In the genomic region with DNA sequence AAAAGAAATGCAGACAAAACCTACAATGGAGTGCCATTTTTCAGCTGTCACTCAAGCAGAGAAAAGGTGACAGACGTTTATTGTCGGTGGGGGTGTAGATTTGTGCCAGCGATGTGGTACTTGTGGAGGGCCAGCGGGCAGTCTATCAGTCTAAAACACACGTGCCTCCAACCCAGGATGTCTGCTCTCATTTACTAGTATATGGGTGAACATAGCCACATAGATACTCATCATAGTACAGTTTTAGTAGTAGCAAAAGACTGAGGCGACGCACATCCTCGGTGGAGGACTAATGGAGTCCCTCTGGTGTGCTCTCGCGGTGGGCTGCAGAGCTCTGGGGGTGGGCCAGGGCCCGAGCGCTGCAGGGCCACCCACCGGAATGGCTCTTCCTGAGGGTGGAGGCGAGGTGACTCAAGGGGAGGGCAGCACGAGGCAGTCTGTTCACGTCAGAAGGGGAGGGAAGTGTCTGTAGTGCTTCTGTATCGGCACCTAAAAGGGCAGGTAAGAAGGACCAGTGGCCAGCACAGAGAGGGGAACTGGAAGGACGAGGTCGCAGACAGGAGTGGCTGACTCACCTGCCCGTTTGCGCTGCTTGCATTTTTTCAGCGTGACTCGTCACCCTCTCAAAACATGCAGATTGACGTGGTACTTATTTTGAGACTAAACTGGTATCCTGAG, we compare ENCODE assay signal across 12 cellular contexts. TPM values are rescaled to one million over a fixed set of nuclear protein-coding genes. Genes with fewer than 3 reads are reported as not detected.
DNase-seq lines count a peak whose midpoint lies in the region; ATAC-seq and TF ChIP-seq lines count a peak whose summit lies in the region.
"Had no signal": no experiment of that assay in that cellular context is flagged by ENCODE, and none has a peak within 500 bp of the region (broad histone marks: within the 10 kb centered on the region; RNA-seq: fewer than 3 reads in every experiment).

No MANE protein-coding gene starts in this region.

- TSS peak; percentile 85 for BruUV-seq in HCT116 (replicated peaks; lab: Mats Ljungman, UMichigan)

- peak overlapping the region; percentile 24 for H3K27ac Mint-ChIP-seq in T-helper 17 cell
- H3K27ac Mint-ChIP-seq: activated B cell treated with CpG ODN at 0.5 μM for 24 hours; activated naive CD8-positive, alpha-beta T cell treated with anti-CD3 and anti-CD28 coated beads, Interleukin-2, amount 50 U/mL, for 24 hours had no signal

- no peak overlapping the region for H3K4me3 Mint-ChIP-seq in T-helper 17 cell
- H3K4me3 Mint-ChIP-seq: activated B cell treated with CpG ODN at 0.5 μM for 24 hours; activated naive CD8-positive, alpha-beta T cell treated with anti-CD3 and anti-CD28 coated beads, Interleukin-2, amount 50 U/mL, for 24 hours had no signal

- RAD21 ChIA-PET in HCT116 (lab: Charles Lee; ENCODE audit: low non-redundant PET in 1 of 2, low total read pairs in 2 of 2, uncharacterized antibody in 2 of 2, unreplicated experiment in 2 of 2) = no interaction called here

- H3K9me3 ChIP-seq in HCT116 (ENCODE audit: control insufficient read depth in 1 of 2, insufficient read depth in 1 of 2, low read depth in 1 of 2, low read length in 2 of 2) (no peaks in the 10 kb centered on the region; a peak in 1 of 4 replicates), T-helper 17 cell (ENCODE audit: control insufficient read depth, low read length, poor library complexity, severe bottlenecking) (no peaks in the 10 kb centered on the region), colonic mucosa (no peaks in the 10 kb centered on the region)

- POLR2A ChIA-PET in HCT116 (lab: Charles Lee) = no interaction called here

- peaks cover 25 to 45% of the 10 kb centered on the region in 2 experiments for H3K36me3 ChIP-seq in HCT116 (ENCODE audit: control insufficient read depth in 1 of 2, insufficient read depth in 2 of 2, low read length in 2 of 2)
- peaks cover 4% of the 10 kb centered on the region for H3K36me3 ChIP-seq in colonic mucosa

- no peaks in the 10 kb centered on the region for H3K9me2 ChIP-seq in HCT116 (ENCODE audit: insufficient read depth)

- H2AFZ ChIP-seq in HCT116 (ENCODE audit: low read depth, low read length, poor library complexity, severe bottlenecking) = no peak overlapping the region

- H3K27me3 ChIP-seq in HCT116 (ENCODE audit: insufficient read depth, low read length) (no peaks in the 10 kb centered on the region), colonic mucosa (no peaks in the 10 kb centered on the region)

- no peaks in the 10 kb centered on the region for H4K20me1 ChIP-seq in HCT116 (ENCODE audit: insufficient read depth)

- H3K36me3 Mint-ChIP-seq in T-helper 17 cell (ENCODE audit: low read depth) = peaks cover 6% of the 10 kb centered on the region

- peaks cover 2% of the 10 kb centered on the region for H3K4me1 Mint-ChIP-seq in T-helper 17 cell
- H3K4me1 Mint-ChIP-seq: activated B cell treated with CpG ODN at 0.5 μM for 24 hours had no signal

- CTCF ChIA-PET in HCT116 (lab: Charles Lee) = no interaction called here

- peaks cover 15 to 28% of the 10 kb centered on the region in 2 experiments for H3K4me1 ChIP-seq in HCT116 (ENCODE audit: control insufficient read depth in 1 of 2, insufficient read depth in 2 of 2, low read length in 2 of 2)
- no peaks in the 10 kb centered on the region for H3K4me1 ChIP-seq in colonic mucosa

- H3K4me3 ChIP-seq in HCT116 (replicated peaks in 1 of 2; ENCODE audit: low read depth in 1 of 2, low read length in 2 of 2) = peak overlapping the region; percentile 26 to 36
- H3K4me3 ChIP-seq in fibroblast of villous mesenchyme (ENCODE audit: low read depth, low read length) = no peak overlapping the region
- no peak overlapping the region for H3K4me3 ChIP-seq in skeletal muscle cell (ENCODE audit: low read depth, low read length)
- H3K4me3 ChIP-seq in colonic mucosa = no peak overlapping the region

- TF ChIP-seq CTCF in HCT116 (IDR thresholded peaks at IDR 0.05 in 2 of 3, conservative IDR thresholded peaks at IDR 0.05 in 1 of 3; ENCODE audit: borderline replicate concordance in 1 of 3, insufficient read depth in 1 of 3, low read depth in 2 of 3, low read length in 2 of 3) = no peak
- no peak for TF ChIP-seq CTCF in fibroblast of villous mesenchyme (IDR thresholded peaks at IDR 0.05; ENCODE audit: insufficient read depth, low read depth, low read length)
- no peak for TF ChIP-seq CTCF in colonic mucosa (IDR thresholded peaks at IDR 0.05)

- H3K27ac ChIP-seq in HCT116 (ENCODE audit: low read depth, low read length) = peak overlapping the region; percentile 70
- no peak overlapping the region for H3K27ac ChIP-seq in colonic mucosa

- H3K79me2 ChIP-seq in HCT116 (ENCODE audit: insufficient read depth, low read length) = peaks cover 27% of the 10 kb centered on the region

- no peak for TF ChIP-seq RAD21 in HCT116 (IDR thresholded peaks at IDR 0.05; ENCODE audit: low read depth)

- DNase-seq in HCT116 (ENCODE audit: low read depth, low spot score) (peak; percentile 95), T-helper 17 cell (no peak), fibroblast of villous mesenchyme (ENCODE audit: low read depth) (peak; percentile 43), skeletal muscle cell (ENCODE audit: low read depth) (peak; percentile 2), NCI-H345 (lab: John Stamatoyannopoulos, UW) (no peak), colonic mucosa (no peak)
- DNase-seq: activated B cell treated with CpG ODN at 0.5 μM for 24 hours; activated naive CD8-positive, alpha-beta T cell treated with anti-CD3 and anti-CD28 coated beads, Interleukin-2, amount 50 U/mL, for 24 hours; NCI-H526; retina had no signal

- H3K4me2 ChIP-seq in HCT116 (ENCODE audit: low read length) = peak overlapping the region; percentile 73

- H3K9ac ChIP-seq in HCT116 (ENCODE audit: low read length) (peak overlapping the region; percentile 57), colonic mucosa (ENCODE audit: low read depth in 2 of 2, low read length in 2 of 2) (no peak overlapping the region)

- TF ChIP-seq POLR2A in HCT116 (IDR thresholded peaks at IDR 0.05; ENCODE audit: borderline replicate concordance, extremely low read depth, insufficient read depth, insufficient read length) = no peak

- ATAC-seq in HCT116 (peak; percentile 98), T-helper 17 cell (no peak), HG03521 (IDR thresholded peaks at IDR 0.05; ENCODE audit: unreplicated experiment) (no peak), HG02798 (IDR thresholded peaks at IDR 0.05; ENCODE audit: poor library complexity, unreplicated experiment) (no peak)
- ATAC-seq: activated naive CD8-positive, alpha-beta T cell treated with anti-CD3 and anti-CD28 coated beads, Interleukin-2, amount 50 U/mL, for 24 hours had no signal

- no peaks in the 10 kb centered on the region for H3K27me3 Mint-ChIP-seq in T-helper 17 cell
- H3K27me3 Mint-ChIP-seq: activated B cell treated with CpG ODN at 0.5 μM for 24 hours; activated naive CD8-positive, alpha-beta T cell treated with anti-CD3 and anti-CD28 coated beads, Interleukin-2, amount 50 U/mL, for 24 hours had no signal

- intact Hi-C loops in HCT116 (cut with micrococcal nuclease) (no loop called here), colonic mucosa (cut with DNase I) (no loop called here)

TF ChIP-seq in HCT116, 20 proteins besides CTCF, POLR2A, EP300 and RAD21 (continues in another document):
- TF ChIP-seq POLR2AphosphoS5 (IDR thresholded peaks at IDR 0.05; ENCODE audit: low read depth, low read length) (peak; percentile 74), JUND (IDR thresholded peaks at IDR 0.05) (peak; percentile 98), EGR1 (IDR thresholded peaks at IDR 0.05; ENCODE audit: low read depth) (no peak), EZH2phosphoT487 (IDR thresholded peaks at IDR 0.05; ENCODE audit: borderline replicate concordance) (no peak)
- TF ChIP-seq, protein P1, sequence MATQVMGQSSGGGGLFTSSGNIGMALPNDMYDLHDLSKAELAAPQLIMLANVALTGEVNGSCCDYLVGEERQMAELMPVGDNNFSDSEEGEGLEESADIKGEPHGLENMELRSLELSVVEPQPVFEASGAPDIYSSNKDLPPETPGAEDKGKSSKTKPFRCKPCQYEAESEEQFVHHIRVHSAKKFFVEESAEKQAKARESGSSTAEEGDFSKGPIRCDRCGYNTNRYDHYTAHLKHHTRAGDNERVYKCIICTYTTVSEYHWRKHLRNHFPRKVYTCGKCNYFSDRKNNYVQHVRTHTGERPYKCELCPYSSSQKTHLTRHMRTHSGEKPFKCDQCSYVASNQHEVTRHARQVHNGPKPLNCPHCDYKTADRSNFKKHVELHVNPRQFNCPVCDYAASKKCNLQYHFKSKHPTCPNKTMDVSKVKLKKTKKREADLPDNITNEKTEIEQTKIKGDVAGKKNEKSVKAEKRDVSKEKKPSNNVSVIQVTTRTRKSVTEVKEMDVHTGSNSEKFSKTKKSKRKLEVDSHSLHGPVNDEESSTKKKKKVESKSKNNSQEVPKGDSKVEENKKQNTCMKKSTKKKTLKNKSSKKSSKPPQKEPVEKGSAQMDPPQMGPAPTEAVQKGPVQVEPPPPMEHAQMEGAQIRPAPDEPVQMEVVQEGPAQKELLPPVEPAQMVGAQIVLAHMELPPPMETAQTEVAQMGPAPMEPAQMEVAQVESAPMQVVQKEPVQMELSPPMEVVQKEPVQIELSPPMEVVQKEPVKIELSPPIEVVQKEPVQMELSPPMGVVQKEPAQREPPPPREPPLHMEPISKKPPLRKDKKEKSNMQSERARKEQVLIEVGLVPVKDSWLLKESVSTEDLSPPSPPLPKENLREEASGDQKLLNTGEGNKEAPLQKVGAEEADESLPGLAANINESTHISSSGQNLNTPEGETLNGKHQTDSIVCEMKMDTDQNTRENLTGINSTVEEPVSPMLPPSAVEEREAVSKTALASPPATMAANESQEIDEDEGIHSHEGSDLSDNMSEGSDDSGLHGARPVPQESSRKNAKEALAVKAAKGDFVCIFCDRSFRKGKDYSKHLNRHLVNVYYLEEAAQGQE (IDR thresholded peaks at IDR 0.05; ENCODE audit: low read depth) = no peak
- TF ChIP-seq, protein P2, sequence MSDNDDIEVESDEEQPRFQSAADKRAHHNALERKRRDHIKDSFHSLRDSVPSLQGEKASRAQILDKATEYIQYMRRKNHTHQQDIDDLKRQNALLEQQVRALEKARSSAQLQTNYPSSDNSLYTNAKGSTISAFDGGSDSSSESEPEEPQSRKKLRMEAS (IDR thresholded peaks at IDR 0.05) = peak; percentile 94
- TF ChIP-seq, protein P3, sequence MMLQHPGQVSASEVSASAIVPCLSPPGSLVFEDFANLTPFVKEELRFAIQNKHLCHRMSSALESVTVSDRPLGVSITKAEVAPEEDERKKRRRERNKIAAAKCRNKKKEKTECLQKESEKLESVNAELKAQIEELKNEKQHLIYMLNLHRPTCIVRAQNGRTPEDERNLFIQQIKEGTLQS (IDR thresholded peaks at IDR 0.05) = no peak

RNA-seq across cellular contexts. Expression of a gene that starts 26.1 kb away (rescaled TPM):
- total RNA-seq in HCT116 (2021; ENCODE audit: unreplicated experiment) (50.4 TPM), T-helper 17 cell (10 to 100 TPM; 80.0 to 87.8 TPM), fibroblast of villous mesenchyme (25.8 and 28.5 TPM in 2 replicates), colonic mucosa (10 to 100 TPM; 28.2 to 35.6 TPM)
- polyA plus RNA-seq in HCT116 (2012) = 30.8 and 38.1 TPM in 2 replicates

Comparison
In these comparisons a context has a peak if more than half of its experiments do, and no peak if none do; other contexts are left out.
1. DNase-seq: peak in HCT116 (single experiment), fibroblast of villous mesenchyme (single experiment) and skeletal muscle cell (single experiment); none in T-helper 17 cell (0 of 3), NCI-H345 (single experiment) and colonic mucosa (single experiment).
2. H3K4me3 ChIP-seq: peak in HCT116 (2 of 2); none in fibroblast of villous mesenchyme (single experiment), skeletal muscle cell (single experiment) and colonic mucosa (single experiment).